Comparison of ENCODE assay signal across 2 cellular contexts in genomic region chr9:107548298-107549142, GRCh38.
TF ChIP-seq lines count a peak whose summit lies in the region.

No MANE protein-coding gene starts in this region.

TF ChIP-seq in A549, 52 proteins besides CTCF, POLR2A, EP300 and RAD21 (continued from another document):
- TF ChIP-seq NFE2L2 (conservative IDR thresholded peaks at IDR 0.05; ENCODE audit: low read length) = no peak
- TF ChIP-seq HDAC2 (IDR thresholded peaks at IDR 0.05) = no peak
- no peak for TF ChIP-seq CHD2 (IDR thresholded peaks at IDR 0.05; ENCODE audit: low read length, partially characterized antibody)
- no peak for TF ChIP-seq POLR2AphosphoS2 (conservative IDR thresholded peaks at IDR 0.05; ENCODE audit: low read length)
- TF ChIP-seq CBX8 (IDR thresholded peaks at IDR 0.05) = no peak
- no peak for TF ChIP-seq BHLHE40 (IDR thresholded peaks at IDR 0.05; ENCODE audit: low read depth, low read length)
- TF ChIP-seq RARB (CRISPR knock-in tag; IDR thresholded peaks at IDR 0.05) = no peak
- peak in 1 of 2 experiments; percentile 59; a peak in 1 of 5 replicates for TF ChIP-seq JUN (IDR thresholded peaks at IDR 0.05)
- TF ChIP-seq FOSL2 (IDR thresholded peaks at IDR 0.05) = peak; percentile 53; the same call in 1 of the 2 replicates
- peak; percentile 87 for TF ChIP-seq FOSL2 (CRISPR knock-in tag; IDR thresholded peaks at IDR 0.05)
- TF ChIP-seq RCOR1 (IDR thresholded peaks at IDR 0.05; ENCODE audit: low read depth, low read length) = no peak
- no peak for TF ChIP-seq PHF8 (IDR thresholded peaks at IDR 0.05; ENCODE audit: borderline replicate concordance, low read depth)
- no peak for TF ChIP-seq ATOH8 (CRISPR knock-in tag; IDR thresholded peaks at IDR 0.05; ENCODE audit: low read depth)
- TF ChIP-seq CBX2 (IDR thresholded peaks at IDR 0.05; ENCODE audit: borderline replicate concordance, low read depth) = no peak
- no peak for TF ChIP-seq RFX5 (IDR thresholded peaks at IDR 0.05)
- TF ChIP-seq SMC3 (IDR thresholded peaks at IDR 0.05) = no peak; the same call in 2 of the 3 replicates
- peak; percentile 87 for TF ChIP-seq HES2 (IDR thresholded peaks at IDR 0.05)
- no peak for TF ChIP-seq EHF (CRISPR knock-in tag; IDR thresholded peaks at IDR 0.05)
- no peak for TF ChIP-seq TP53 (CRISPR knock-in tag; IDR thresholded peaks at IDR 0.05)
- peak; percentile 44 for TF ChIP-seq GATA3 (IDR thresholded peaks at IDR 0.05; ENCODE audit: borderline replicate concordance)
- TF ChIP-seq TFCP2L1 (CRISPR knock-in tag; IDR thresholded peaks at IDR 0.05) = no peak
- TF ChIP-seq PBX3 (IDR thresholded peaks at IDR 0.05) = no peak
- no peak for TF ChIP-seq MAZ (IDR thresholded peaks at IDR 0.05; ENCODE audit: borderline replicate concordance, low read depth, low read length)
- TF ChIP-seq EHMT2 (IDR thresholded peaks at IDR 0.05; ENCODE audit: low read depth) = no peak
- TF ChIP-seq HOXA7 (CRISPR knock-in tag; IDR thresholded peaks at IDR 0.05) = no peak
- no peak for TF ChIP-seq ZNF302 (CRISPR knock-in tag; IDR thresholded peaks at IDR 0.05)
- peak; percentile 93 to 94 for TF ChIP-seq CEBPB (IDR thresholded peaks at IDR 0.05)
- TF ChIP-seq MAFK (IDR thresholded peaks at IDR 0.05; ENCODE audit: partially characterized antibody) = no peak
- no peak for TF ChIP-seq MAX (IDR thresholded peaks at IDR 0.05)
- TF ChIP-seq KDM5A (IDR thresholded peaks at IDR 0.05) = no peak
- TF ChIP-seq RNF2 (IDR thresholded peaks at IDR 0.05; ENCODE audit: borderline replicate concordance, low read depth) = no peak
- TF ChIP-seq BCL3 (IDR thresholded peaks at IDR 0.05) = peak; percentile 61; the same call in 1 of the 3 replicates
- TF ChIP-seq ZC3H11A (IDR thresholded peaks at IDR 0.05) = no peak
- TF ChIP-seq E2F6 (IDR thresholded peaks at IDR 0.05; ENCODE audit: borderline replicate concordance, low read depth) = no peak
- no peak for TF ChIP-seq MYC (IDR thresholded peaks at IDR 0.05; ENCODE audit: borderline replicate concordance, low read length)
- no peak for TF ChIP-seq ESRRA (IDR thresholded peaks at IDR 0.05; ENCODE audit: borderline replicate concordance, low read length)

TF ChIP-seq in IMR-90, 13 proteins besides CTCF, POLR2A, EP300 and RAD21 (continued from another document):
- TF ChIP-seq ELK1 (IDR thresholded peaks at IDR 0.05; ENCODE audit: borderline replicate concordance, low read depth, low read length) = no peak
